12 cellular contexts compared by ENCODE assay signal in the genomic region with DNA sequence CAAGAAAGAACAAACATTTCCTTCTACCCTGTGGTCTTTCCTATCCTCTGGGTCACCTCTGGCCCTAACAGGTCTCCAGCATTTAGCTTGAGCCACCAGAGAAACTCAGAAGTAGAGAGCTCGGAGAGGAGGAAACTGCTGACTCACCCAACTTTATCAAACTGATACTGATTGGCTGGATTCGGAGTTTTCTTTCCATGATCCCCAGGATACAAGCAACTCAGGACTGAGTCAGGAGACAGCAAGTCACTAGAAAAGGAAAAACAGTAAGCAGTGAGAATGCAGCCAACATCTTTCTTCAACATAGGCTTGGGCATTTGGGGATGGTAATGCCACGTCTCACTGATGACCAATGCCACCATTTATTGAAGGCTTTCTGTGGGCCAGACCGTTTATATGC. TPM values are rescaled to one million over a fixed set of nuclear protein-coding genes. Genes with fewer than 3 reads are reported as not detected.
DNase-seq lines count a peak whose midpoint lies in the region; ATAC-seq and TF ChIP-seq lines count a peak whose summit lies in the region.
"Had no signal": no experiment of that assay in that cellular context is flagged by ENCODE, and none has a peak within 500 bp of the region (broad histone marks: within the 10 kb centered on the region; RNA-seq: fewer than 3 reads in every experiment).

No MANE protein-coding gene starts in this region.

- no peak overlapping the region for H3K27ac Mint-ChIP-seq in osteocyte (ENCODE audit: unreplicated experiment)

- no peak for ATAC-seq in GM18502 (IDR thresholded peaks at IDR 0.05; ENCODE audit: poor library complexity, unreplicated experiment)
- ATAC-seq in stimulated activated naive CD8-positive, alpha-beta T cell treated with anti-CD3 and anti-CD28 coated beads, Interleukin-15, Interleukin-2, amounts not matched to agents 100 U/mL and 50 U/mL, for 24 hours = no peak

- no peak overlapping the region for H3K18ac ChIP-seq in mesendoderm (ENCODE audit: low read length)

- peaks cover 79% of the 10 kb centered on the region for H3K36me3 ChIP-seq in brain microvascular endothelial cell (replicated peaks)
- peaks cover 33% of the 10 kb centered on the region for H3K36me3 ChIP-seq in mesendoderm (ENCODE audit: control insufficient read depth, insufficient read depth, low read length)

- H3K4me1 Mint-ChIP-seq in osteocyte (ENCODE audit: unreplicated experiment) = no peaks in the 10 kb centered on the region

- H3K79me1 ChIP-seq in mesendoderm (ENCODE audit: low read length) = no peaks in the 10 kb centered on the region

- WGBS in mesendoderm (ENCODE audit: extremely low coverage, insufficient coverage, low lambda C conversion rate) = no CpG with 5 or more reads among the region's 4 CpGs

- no peaks in the 10 kb centered on the region for H3K27me3 ChIP-seq in brain microvascular endothelial cell (replicated peaks)
- H3K27me3 ChIP-seq in mesendoderm (ENCODE audit: insufficient read depth, low read length, poor library complexity) = no peaks in the 10 kb centered on the region

- H3K56ac ChIP-seq in mesendoderm (ENCODE audit: low read length) = no peak overlapping the region

- H2BK5ac ChIP-seq in mesendoderm (ENCODE audit: low read length) = no peak overlapping the region

- no peak overlapping the region for H3K4me3 ChIP-seq in brain microvascular endothelial cell (ENCODE audit: low read depth, low read length)
- H3K4me3 ChIP-seq in mesendoderm (ENCODE audit: low read length) = no peak overlapping the region

- in situ Hi-C loops in brain microvascular endothelial cell (cut with HindIII; ENCODE audit: low pct_ligation_motif_present, low sequenced_read_pairs) = no loop called here

- no peak overlapping the region for H4K8ac ChIP-seq in mesendoderm (ENCODE audit: low read depth, low read length)

- H3K36me3 Mint-ChIP-seq in osteocyte (ENCODE audit: unreplicated experiment) = peaks cover 45% of the 10 kb centered on the region

- H3K27ac ChIP-seq in C4-2B (peak overlapping the region; percentile 72), brain microvascular endothelial cell (peak overlapping the region; percentile 43), mesendoderm (ENCODE audit: low read depth, low read length) (no peak overlapping the region)
- H3K27ac ChIP-seq: epithelial cell of prostate, WERI-Rb-1 had no signal

- H3K4me2 ChIP-seq in mesendoderm (ENCODE audit: low read length) = no peak overlapping the region

- H3K9ac ChIP-seq in mesendoderm (ENCODE audit: low read length) = no peak overlapping the region

- no peaks in the 10 kb centered on the region for H3K79me2 ChIP-seq in mesendoderm (ENCODE audit: control insufficient read depth, insufficient read depth, low read length)

- H3K4me1 ChIP-seq in mesendoderm (ENCODE audit: control insufficient read depth, low read depth, low read length) = no peaks in the 10 kb centered on the region
- H3K4me1 ChIP-seq: Caco-2 had no signal

- H4K5ac ChIP-seq in mesendoderm (ENCODE audit: low read length) = no peak overlapping the region

- DNase-seq in LHCN-M2 (ENCODE audit: low read depth) = peak; percentile 60
- peak; percentile 79 for DNase-seq in brain microvascular endothelial cell
- DNase-seq in mesendoderm = peak; percentile 30
- DNase-seq in medulla oblongata (ENCODE audit: extremely low spot score) = no peak
- no peak for DNase-seq in osteocyte (ENCODE audit: extremely low spot score, unreplicated experiment)
- DNase-seq in stimulated activated naive CD8-positive, alpha-beta T cell treated with anti-CD3 and anti-CD28 coated beads, Interleukin-15, Interleukin-2, amounts not matched to agents 100 U/mL and 50 U/mL, for 24 hours = no peak
- DNase-seq: Caco-2, RPMI8226, WERI-Rb-1 had no signal

- no peak overlapping the region for H3K23ac ChIP-seq in mesendoderm (ENCODE audit: low read length)

- no peak overlapping the region for H2BK15ac ChIP-seq in mesendoderm (replicated peaks; ENCODE audit: low read depth)

- H3K4me3 Mint-ChIP-seq in osteocyte (ENCODE audit: unreplicated experiment) = no peak overlapping the region

- H2AK5ac ChIP-seq in mesendoderm (ENCODE audit: low read length) = no peak overlapping the region

- no peak overlapping the region for H3K4ac ChIP-seq in mesendoderm (ENCODE audit: low read depth, low read length)

- no peaks in the 10 kb centered on the region for H3K27me3 Mint-ChIP-seq in osteocyte (ENCODE audit: unreplicated experiment)

- no peaks in the 10 kb centered on the region for H3K9me3 Mint-ChIP-seq in osteocyte (ENCODE audit: unreplicated experiment)

- TF ChIP-seq CTCF in C4-2B (conservative IDR thresholded peaks at IDR 0.05) (no peak), brain microvascular endothelial cell (IDR thresholded peaks at IDR 0.05; ENCODE audit: low read depth, low read length, missing control alignments) (no peak), osteocyte (IDR thresholded peaks at IDR 0.05) (no peak)

- H2BK120ac ChIP-seq in mesendoderm (ENCODE audit: low read depth, low read length) = no peak overlapping the region

RNA-seq across cellular contexts. Expression of gene THOC5, which starts 32.7 kb away (rescaled TPM):
- 40.3 and 42.6 TPM in 2 replicates for total RNA-seq in LHCN-M2 (2014; rRNA removed)
- polyA plus RNA-seq in LHCN-M2 (2012) = 38.0 TPM
- 32.7 TPM for polyA plus RNA-seq in mesendoderm (2013, experiment 1 of 2)
- polyA plus RNA-seq in mesendoderm (2013, experiment 2 of 2) = 31.6 TPM
- 57.4 and 60.0 TPM in 2 replicates for total RNA-seq in osteocyte

RNA-seq across cellular contexts. Expression of gene NEFH, which starts 40.8 kb away (rescaled TPM):
- total RNA-seq in LHCN-M2 (2014; rRNA removed) (3.2 and 4.2 TPM in 2 replicates), osteocyte (0.62 and 1.4 TPM in 2 replicates)
- polyA plus RNA-seq in LHCN-M2 (2012) = 6.6 TPM
- polyA plus RNA-seq in mesendoderm (2013, experiment 1 of 2) = 1.6 TPM
- 1.6 TPM for polyA plus RNA-seq in mesendoderm (2013, experiment 2 of 2)
- total RNA-seq: Caco-2 had no signal

Comparison
In these comparisons a context has a peak if more than half of its experiments do, and no peak if none do; other contexts are left out.
1. DNase-seq: peak in LHCN-M2 (single experiment), brain microvascular endothelial cell (single experiment) and mesendoderm (single experiment); none in medulla oblongata (single experiment), osteocyte (single experiment) and stimulated activated naive CD8-positive, alpha-beta T cell treated with anti-CD3 and anti-CD28 coated beads, Interleukin-15, Interleukin-2, amounts not matched to agents 100 U/mL and 50 U/mL, for 24 hours (single experiment).